24 cellular contexts compared by ENCODE assay signal in genomic region chr3:23615068-23615467, GRCh38.
"Had no signal": no experiment of that assay in that cellular context is flagged by ENCODE, and none has a peak within 500 bp of the region (broad histone marks: within the 10 kb centered on the region; RNA-seq: fewer than 3 reads in every experiment).

No MANE protein-coding gene starts in this region.

- H3K36me3 ChIP-seq: esophagus muscularis mucosa, gastroesophageal sphincter, left ventricle myocardium inferior, lower lobe of right lung, ovary, tibial artery, upper lobe of left lung, vagina had no signal

- H3K4me2 ChIP-seq: smooth muscle cell had no signal

- ATAC-seq: gastroesophageal sphincter; left cardiac atrium; lower lobe of right lung; natural killer cell; right cardiac atrium; stimulated activated effector memory CD8-positive, alpha-beta T cell treated with anti-CD3 and anti-CD28 coated beads, Interleukin-12 subunit alpha, Interleukin-12 subunit beta, amount 100 ng/mL, for 72 hours had no signal

- H3K4me3 ChIP-seq: dorsolateral prefrontal cortex, esophagus muscularis mucosa, gastroesophageal sphincter, left ventricle myocardium inferior, lower lobe of right lung, ovary, smooth muscle cell, tibial artery, upper lobe of left lung, vagina had no signal

- H3K36me3 Mint-ChIP-seq: mesothelial cell of epicardium; natural killer cell; stimulated activated effector memory CD8-positive, alpha-beta T cell treated with anti-CD3 and anti-CD28 coated beads, Interleukin-12 subunit alpha, Interleukin-12 subunit beta, amount 100 ng/mL, for 72 hours had no signal

- H3K4me3 Mint-ChIP-seq: memory B cell; mesothelial cell of epicardium; natural killer cell; neural crest cell; stimulated activated effector memory CD8-positive, alpha-beta T cell treated with anti-CD3 and anti-CD28 coated beads, Interleukin-12 subunit alpha, Interleukin-12 subunit beta, amount 100 ng/mL, for 72 hours; stimulated activated naive CD8-positive, alpha-beta T cell treated with anti-CD3 and anti-CD28 coated beads, Interleukin-15, Interleukin-2, amounts not matched to agents 100 ng/mL and 50 ng/mL, for 24 hours had no signal

- H3K27ac ChIP-seq: dorsolateral prefrontal cortex, epithelial cell of prostate, esophagus muscularis mucosa, gastroesophageal sphincter, left ventricle myocardium inferior, lower lobe of right lung, ovary, tibial artery, upper lobe of left lung, vagina had no signal

- H3K9me3 Mint-ChIP-seq: memory B cell, natural killer cell had no signal

- DNase-seq: cortex of kidney; dorsolateral prefrontal cortex; effector CD8-positive, alpha-beta T cell; kidney; left cardiac atrium; left ventricle myocardium inferior; lower lobe of right lung; natural killer cell; nucleus accumbens; ovary; right cardiac atrium; stimulated activated CD4-positive, alpha-beta T cell treated with anti-CD3 and anti-CD28 coated beads, Interleukin-2, amount 100 ng/mL, for 48 hours; tibial artery; upper lobe of left lung had no signal

- FAIRE-seq: kidney had no signal

- H3K27me3 Mint-ChIP-seq: memory B cell; stimulated activated naive CD8-positive, alpha-beta T cell treated with anti-CD3 and anti-CD28 coated beads, Interleukin-15, Interleukin-2, amounts not matched to agents 100 ng/mL and 50 ng/mL, for 24 hours had no signal

- H3K27me3 ChIP-seq: dorsolateral prefrontal cortex, esophagus muscularis mucosa, gastroesophageal sphincter, ovary, tibial artery, upper lobe of left lung, vagina had no signal

- H3K27ac Mint-ChIP-seq: memory B cell; mesothelial cell of epicardium; natural killer cell; stimulated activated effector memory CD8-positive, alpha-beta T cell treated with anti-CD3 and anti-CD28 coated beads, Interleukin-12 subunit alpha, Interleukin-12 subunit beta, amount 100 ng/mL, for 72 hours; stimulated activated naive CD8-positive, alpha-beta T cell treated with anti-CD3 and anti-CD28 coated beads, Interleukin-15, Interleukin-2, amounts not matched to agents 100 ng/mL and 50 ng/mL, for 24 hours had no signal

- H3K9me3 ChIP-seq: esophagus muscularis mucosa, gastroesophageal sphincter, left ventricle myocardium inferior, lower lobe of right lung, ovary, tibial artery, upper lobe of left lung, vagina had no signal
